In the genomic region with DNA sequence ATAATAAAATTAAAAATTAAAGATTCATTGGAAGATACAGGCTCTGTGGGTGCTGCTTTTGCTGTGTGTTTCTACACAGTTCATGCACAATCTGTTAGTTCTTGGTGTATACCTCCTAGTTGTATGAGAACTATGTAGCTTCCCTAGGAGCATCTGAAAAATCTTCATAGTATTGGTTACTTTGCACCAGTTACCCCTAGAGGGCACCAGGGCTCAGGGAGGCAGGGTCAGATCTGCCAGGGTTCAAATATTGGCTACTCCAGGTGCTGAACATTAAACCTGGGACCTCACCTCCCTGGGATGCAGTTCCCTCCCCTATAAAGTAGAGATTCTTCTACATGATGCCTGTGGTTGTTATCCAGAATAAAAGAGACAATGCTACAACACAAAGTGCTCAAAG, we compare ENCODE assay signal across 13 cellular contexts.
A peak's percentile ranks its signal among the peaks of the same experiment; 100 is the strongest.
DNase-seq lines count a peak whose midpoint lies in the region; ATAC-seq, FAIRE-seq and TF ChIP-seq lines count a peak whose summit lies in the region.
"Had no signal": no experiment of that assay in that cellular context is flagged by ENCODE, and none has a peak within 500 bp of the region (broad histone marks: within the 10 kb centered on the region; RNA-seq: fewer than 3 reads in every experiment).

No MANE protein-coding gene starts in this region.

- CTCF ChIA-PET in GM12878 (lab: Yijun Ruan, JAX) = no interaction called here
- CTCF ChIA-PET in CD8-positive, alpha-beta memory T cell (lab: Charles Lee) = no interaction called here

- RAD21 ChIA-PET in GM12878 (lab: Charles Lee; ENCODE audit: unreplicated experiment) = no interaction called here

- H3K9ac ChIP-seq in DND-41 (ENCODE audit: low read depth, low read length) = no peak overlapping the region
- H3K9ac ChIP-seq in GM12878 (ENCODE audit: control insufficient read depth, insufficient read depth, low read length) = no peak overlapping the region
- no peak overlapping the region for H3K9ac ChIP-seq in liver (ENCODE audit: low read depth in 1 of 2, low read length in 2 of 2)

- in situ Hi-C loops in GM12878 (cut with MboI) = no loop called here

- H3K4me3 Mint-ChIP-seq in CD8-positive, alpha-beta memory T cell = no peak overlapping the region

- H3K4me1 ChIP-seq in DND-41 (ENCODE audit: insufficient read depth, low read length) (no peaks in the 10 kb centered on the region), GM12878 (ENCODE audit: control insufficient read depth, insufficient read depth, low read length) (no peaks in the 10 kb centered on the region), liver (ENCODE audit: control insufficient read depth in 4 of 4, insufficient read depth in 4 of 4, low read length in 3 of 4) (no peaks in the 10 kb centered on the region)
- H3K4me1 ChIP-seq in CD8-positive, alpha-beta memory T cell (ENCODE audit: insufficient read depth, low read length) = no peaks in the 10 kb centered on the region
- H3K4me1 ChIP-seq: right atrium auricular region, testis had no signal

- peaks cover 4 to 14% (median 6%) of the 10 kb centered on the region in 5 donors for H3K9me3 Mint-ChIP-seq in CD8-positive, alpha-beta memory T cell

- H3K79me2 ChIP-seq in DND-41 (ENCODE audit: insufficient read depth, low read length) = no peaks in the 10 kb centered on the region
- H3K79me2 ChIP-seq in GM12878 (ENCODE audit: control insufficient read depth, insufficient read depth, low read length) = no peaks in the 10 kb centered on the region

- H3K27ac ChIP-seq in DND-41 (ENCODE audit: low read length) = no peak overlapping the region
- no peak overlapping the region for H3K27ac ChIP-seq in GM12878 (ENCODE audit: control insufficient read depth, insufficient read depth)
- no peak overlapping the region for H3K27ac ChIP-seq in liver (ENCODE audit: low read depth in 1 of 2, low read length in 2 of 2)
- H3K27ac ChIP-seq in CD8-positive, alpha-beta memory T cell (ENCODE audit: low read depth, low read length) = no peak overlapping the region
- H3K27ac ChIP-seq: dorsolateral prefrontal cortex, right atrium auricular region, testis had no signal

- no peaks in the 10 kb centered on the region for H3K36me3 Mint-ChIP-seq in CD8-positive, alpha-beta memory T cell

- no peak for TF ChIP-seq POLR2A in GM12878 (IDR thresholded peaks at IDR 0.05; ENCODE audit: low read depth, low read length)

- H3K4me3 ChIP-seq in DND-41 (ENCODE audit: low read depth in 1 of 2, low read length in 2 of 2) (no peak overlapping the region), GM12878 (no peak overlapping the region), liver (ENCODE audit: low read depth in 1 of 3, low read length in 3 of 3) (no peak overlapping the region)
- no peak overlapping the region for H3K4me3 ChIP-seq in Jurkat, Clone E6-1 (ENCODE audit: low read length)
- H3K4me3 ChIP-seq in CD8-positive, alpha-beta memory T cell (ENCODE audit: low read length) = no peak overlapping the region
- H3K4me3 ChIP-seq: dorsolateral prefrontal cortex, right atrium auricular region, testis had no signal

- POLR2A ChIA-PET in GM12878 (lab: Charles Lee) = no interaction called here
- POLR2A ChIA-PET in CD8-positive, alpha-beta memory T cell (lab: Charles Lee) = no interaction called here

- H3K27me3 ChIP-seq in DND-41 (ENCODE audit: insufficient read depth, low read length, poor library complexity) = no peaks in the 10 kb centered on the region
- H3K27me3 ChIP-seq in GM12878 (replicated peaks in 1 of 2; ENCODE audit: control insufficient read depth in 2 of 2, insufficient read depth in 2 of 2, low read length in 1 of 2) = no peaks in the 10 kb centered on the region
- peaks cover 0 to 3% (median 0%) of the 10 kb centered on the region in 4 donors for H3K27me3 ChIP-seq in liver (ENCODE audit: control insufficient read depth in 4 of 4, insufficient read depth in 4 of 4, low read length in 3 of 4)
- no peaks in the 10 kb centered on the region for H3K27me3 ChIP-seq in CD8-positive, alpha-beta memory T cell (ENCODE audit: insufficient read depth, low read length, poor library complexity, severe bottlenecking)
- H3K27me3 ChIP-seq: right atrium auricular region, testis had no signal

- no peak for FAIRE-seq in GM12878 (lab: Jason Lieb, UNC)

- no peak overlapping the region for H2AFZ ChIP-seq in DND-41 (ENCODE audit: low read depth, low read length)
- no peak overlapping the region for H2AFZ ChIP-seq in GM12878 (ENCODE audit: control insufficient read depth, low read depth, low read length)

- no peaks in the 10 kb centered on the region for H3K4me1 Mint-ChIP-seq in CD8-positive, alpha-beta memory T cell

- TF ChIP-seq RAD21 in GM12878 (IDR thresholded peaks at IDR 0.05; ENCODE audit: insufficient read depth, low read depth, low read length) (peak; percentile 26; the same call in 1 of the 2 replicates), liver (IDR thresholded peaks at IDR 0.05) (peak; percentile 68 to 72)

- BruUV-seq in GM12878 (replicated peaks; lab: Mats Ljungman, UMichigan) = no TSS peak

- intact Hi-C loops in GM12878 (cut with micrococcal nuclease; ENCODE audit: unreplicated experiment) = loop anchor here (2.0 kb wide), 1 partner anchor 566 kb away; no protein-coding TSS in a partner anchor

- H4K20me1 ChIP-seq in DND-41 (ENCODE audit: insufficient read depth, low read length) (no peaks in the 10 kb centered on the region), GM12878 (ENCODE audit: control insufficient read depth, insufficient read depth) (no peaks in the 10 kb centered on the region)

- H3K27me3 Mint-ChIP-seq in CD8-positive, alpha-beta memory T cell = no peaks in the 10 kb centered on the region

- H3K36me3 ChIP-seq in DND-41 (ENCODE audit: insufficient read depth, low read length) (no peaks in the 10 kb centered on the region), GM12878 (ENCODE audit: control insufficient read depth in 2 of 2, insufficient read depth in 2 of 2, low read length in 1 of 2) (no peaks in the 10 kb centered on the region), liver (ENCODE audit: control insufficient read depth in 4 of 4, insufficient read depth in 3 of 4, low read depth in 1 of 4, low read length in 3 of 4) (no peaks in the 10 kb centered on the region)
- H3K36me3 ChIP-seq in CD8-positive, alpha-beta memory T cell (ENCODE audit: insufficient read depth, low read length) = no peaks in the 10 kb centered on the region
- H3K36me3 ChIP-seq: right atrium auricular region had no signal

- SMC1A ChIA-PET in GM12878 (lab: Charles Lee; ENCODE audit: uncharacterized antibody, unreplicated experiment) = no interaction called here

- H3K4me2 ChIP-seq in DND-41 (ENCODE audit: insufficient read depth, low read length) = no peak overlapping the region
- no peak overlapping the region for H3K4me2 ChIP-seq in GM12878 (ENCODE audit: control insufficient read depth, insufficient read depth)

- no peak overlapping the region for H3K27ac Mint-ChIP-seq in CD8-positive, alpha-beta memory T cell

- ATAC-seq in DND-41 (ENCODE audit: insufficient read depth, low read depth) = no peak
- ATAC-seq in GM12878 = no peak
- no peak for ATAC-seq in GM21576 (IDR thresholded peaks at IDR 0.05; ENCODE audit: unreplicated experiment)

- peak; percentile 26 for TF ChIP-seq CTCF in DND-41 (IDR thresholded peaks at IDR 0.05; ENCODE audit: borderline replicate concordance, extremely low read depth, low read length, poor library complexity, severe bottlenecking)
- peak in 1 of 3 experiments; percentile 2; a peak in 1 of 6 replicates for TF ChIP-seq CTCF in GM12878 (IDR thresholded peaks at IDR 0.05 in 2 of 3, conservative IDR thresholded peaks at IDR 0.05 in 1 of 3; ENCODE audit: control insufficient read depth in 2 of 3, extremely low read depth in 1 of 3, insufficient read depth in 1 of 3, low read depth in 3 of 3, low read length in 3 of 3)
- TF ChIP-seq CTCF in liver (IDR thresholded peaks at IDR 0.05; ENCODE audit: low read depth, low read length, missing input control) = peak; percentile 26

- no peak for TF ChIP-seq EP300 in GM12878 (IDR thresholded peaks at IDR 0.05; ENCODE audit: borderline replicate concordance in 1 of 2, control insufficient read depth in 1 of 2, low read depth in 2 of 2, low read length in 2 of 2)

- DNase-seq in DND-41 (no peak), GM12878 (ENCODE audit: low read depth, low spot score) (no peak)
- DNase-seq in Jurkat, Clone E6-1 (ENCODE audit: low read depth, low spot score) = peak; percentile 9
- no peak for DNase-seq in stimulated activated CD4-positive, alpha-beta T cell treated with anti-CD3 and anti-CD28 coated beads, Interleukin-12 subunit alpha, Interleukin-12 subunit beta, amount 100 ng/mL, for 4 hours
- no peak for DNase-seq in CD8-positive, alpha-beta memory T cell
- DNase-seq: dorsolateral prefrontal cortex, hippocampal formation, NCI-H2081 treated with DMSO at 0.1 percent for 48 hours, RPMI8226, testis had no signal

- H3K9me3 ChIP-seq in DND-41 (ENCODE audit: insufficient read depth, low read length, severe bottlenecking) (no peaks in the 10 kb centered on the region), GM12878 (replicated peaks; ENCODE audit: control insufficient read depth, insufficient read depth, low read length) (no peaks in the 10 kb centered on the region), liver (ENCODE audit: control insufficient read depth in 4 of 4, low read length in 3 of 4) (no peaks in the 10 kb centered on the region)
- no peaks in the 10 kb centered on the region for H3K9me3 ChIP-seq in CD8-positive, alpha-beta memory T cell (ENCODE audit: low read length)
- H3K9me3 ChIP-seq: right atrium auricular region, testis had no signal

TF ChIP-seq in GM12878, 131 proteins besides CTCF, POLR2A, EP300 and RAD21 (continues in another document):
- TF ChIP-seq SRF (IDR thresholded peaks at IDR 0.05; ENCODE audit: low read depth in 2 of 2, low read length in 2 of 2) = no peak
- no peak for TF ChIP-seq MYB (IDR thresholded peaks at IDR 0.05; ENCODE audit: borderline replicate concordance, low read depth, low read length)

TF ChIP-seq in liver, 16 proteins besides CTCF, POLR2A, EP300 and RAD21 (continues in another document):
- TF ChIP-seq, protein P1, sequence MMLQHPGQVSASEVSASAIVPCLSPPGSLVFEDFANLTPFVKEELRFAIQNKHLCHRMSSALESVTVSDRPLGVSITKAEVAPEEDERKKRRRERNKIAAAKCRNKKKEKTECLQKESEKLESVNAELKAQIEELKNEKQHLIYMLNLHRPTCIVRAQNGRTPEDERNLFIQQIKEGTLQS (IDR thresholded peaks at IDR 0.05) = no peak
- TF ChIP-seq, protein P2, sequence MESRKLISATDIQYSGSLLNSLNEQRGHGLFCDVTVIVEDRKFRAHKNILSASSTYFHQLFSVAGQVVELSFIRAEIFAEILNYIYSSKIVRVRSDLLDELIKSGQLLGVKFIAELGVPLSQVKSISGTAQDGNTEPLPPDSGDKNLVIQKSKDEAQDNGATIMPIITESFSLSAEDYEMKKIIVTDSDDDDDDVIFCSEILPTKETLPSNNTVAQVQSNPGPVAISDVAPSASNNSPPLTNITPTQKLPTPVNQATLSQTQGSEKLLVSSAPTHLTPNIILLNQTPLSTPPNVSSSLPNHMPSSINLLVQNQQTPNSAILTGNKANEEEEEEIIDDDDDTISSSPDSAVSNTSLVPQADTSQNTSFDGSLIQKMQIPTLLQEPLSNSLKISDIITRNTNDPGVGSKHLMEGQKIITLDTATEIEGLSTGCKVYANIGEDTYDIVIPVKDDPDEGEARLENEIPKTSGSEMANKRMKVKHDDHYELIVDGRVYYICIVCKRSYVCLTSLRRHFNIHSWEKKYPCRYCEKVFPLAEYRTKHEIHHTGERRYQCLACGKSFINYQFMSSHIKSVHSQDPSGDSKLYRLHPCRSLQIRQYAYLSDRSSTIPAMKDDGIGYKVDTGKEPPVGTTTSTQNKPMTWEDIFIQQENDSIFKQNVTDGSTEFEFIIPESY (IDR thresholded peaks at IDR 0.05) = no peak
